ENCODE assay signal across 10 cellular contexts in genomic region chr11:12009617-12010321, GRCh38. TPM values are rescaled to one million over a fixed set of nuclear protein-coding genes. Genes with fewer than 3 reads are reported as not detected.
DNase-seq lines count a peak whose midpoint lies in the region; ATAC-seq and TF ChIP-seq lines count a peak whose summit lies in the region.
"Had no signal": no experiment of that assay in that cellular context is flagged by ENCODE, and none has a peak within 500 bp of the region (broad histone marks: within the 10 kb centered on the region; RNA-seq: fewer than 3 reads in every experiment).

No MANE protein-coding gene starts in this region.

- peaks cover 4% of the 10 kb centered on the region for H3K4me1 Mint-ChIP-seq in activated naive CD8-positive, alpha-beta T cell treated with anti-CD3 and anti-CD28 coated beads for 36 hours

- H3K36me3 Mint-ChIP-seq in activated naive CD8-positive, alpha-beta T cell treated with anti-CD3 and anti-CD28 coated beads for 36 hours: no peaks in the 10 kb centered on the region

- no peaks in the 10 kb centered on the region for H3K9me3 Mint-ChIP-seq in activated naive CD8-positive, alpha-beta T cell treated with anti-CD3 and anti-CD28 coated beads for 36 hours

- no peak for TF ChIP-seq POLR2A in thyroid gland (IDR thresholded peaks at IDR 0.05)

- peak overlapping the region; percentile 76 for H3K4me2 ChIP-seq in skeletal muscle satellite cell (ENCODE audit: low read length)

- H3K27me3 Mint-ChIP-seq in activated naive CD8-positive, alpha-beta T cell treated with anti-CD3 and anti-CD28 coated beads for 36 hours: peaks cover 70% of the 10 kb centered on the region

- ATAC-seq in GM21529 (IDR thresholded peaks at IDR 0.05; ENCODE audit: unreplicated experiment): no peak

- H3K4me3 ChIP-seq in left ventricle myocardium inferior: peak overlapping the region; percentile 82
- H3K4me3 ChIP-seq in skeletal muscle satellite cell (ENCODE audit: low read length): peak overlapping the region; percentile 63
- peak overlapping the region in 1 of 3 donors; percentile 38 for H3K4me3 ChIP-seq in thyroid gland (replicated peaks in 1 of 3)

- no peak overlapping the region for H3K9ac ChIP-seq in skeletal muscle satellite cell (ENCODE audit: low read depth, low read length)

- peak overlapping the region; percentile 67 for H3K4me3 Mint-ChIP-seq in activated naive CD8-positive, alpha-beta T cell treated with anti-CD3 and anti-CD28 coated beads for 36 hours

- peaks cover 48% of the 10 kb centered on the region for H3K4me1 ChIP-seq in left ventricle myocardium inferior
- H3K4me1 ChIP-seq in skeletal muscle satellite cell (ENCODE audit: control insufficient read depth, insufficient read depth, low read length): peaks cover 15% of the 10 kb centered on the region
- peaks cover 6 to 8% of the 10 kb centered on the region in 2 donors for H3K4me1 ChIP-seq in thyroid gland

- DNase-seq in DMS53 (lab: John Stamatoyannopoulos, UW) (peak; percentile 50), DMS53 treated with DMSO at 0.1 percent for 48 hours (lab: John Stamatoyannopoulos, UW; ENCODE audit: unreplicated experiment) (no peak), left ventricle myocardium inferior (no peak), thyroid gland (no peak), NCI-H82 (lab: John Stamatoyannopoulos, UW) (no peak)
- DNase-seq in activated naive CD8-positive, alpha-beta T cell treated with anti-CD3 and anti-CD28 coated beads for 36 hours: no peak
- DNase-seq: activated CD8-positive, alpha-beta memory T cell treated with anti-CD3 and anti-CD28 coated beads, Interleukin-2, amount 50 U/mL, for 4 hours had no signal

- H3K27me3 ChIP-seq in left ventricle myocardium inferior (ENCODE audit: low read depth) (peaks cover 18% of the 10 kb centered on the region), skeletal muscle satellite cell (ENCODE audit: control insufficient read depth, insufficient read depth, low read length) (peaks cover 8% of the 10 kb centered on the region), thyroid gland (no peaks in the 10 kb centered on the region)

- H3K27ac Mint-ChIP-seq in activated naive CD8-positive, alpha-beta T cell treated with anti-CD3 and anti-CD28 coated beads for 36 hours: no peak overlapping the region

- TF ChIP-seq CTCF in left ventricle myocardium inferior (IDR thresholded peaks at IDR 0.05; ENCODE audit: borderline replicate concordance) (no peak), thyroid gland (IDR thresholded peaks at IDR 0.05) (no peak)

- H3K9me3 ChIP-seq in left ventricle myocardium inferior (replicated peaks): no peaks in the 10 kb centered on the region
- no peaks in the 10 kb centered on the region for H3K9me3 ChIP-seq in skeletal muscle satellite cell (replicated peaks; ENCODE audit: low read length)
- H3K9me3 ChIP-seq in thyroid gland: no peaks in the 10 kb centered on the region

- H3K36me3 ChIP-seq in left ventricle myocardium inferior (no peaks in the 10 kb centered on the region), skeletal muscle satellite cell (ENCODE audit: insufficient read depth, low read length) (no peaks in the 10 kb centered on the region), thyroid gland (no peaks in the 10 kb centered on the region)

- intact Hi-C loops in left ventricle myocardium inferior (cut with micrococcal nuclease) (no loop called here), thyroid gland (cut with DNase I) (no loop called here)

- H3K27ac ChIP-seq in left ventricle myocardium inferior (replicated peaks) (peak overlapping the region; percentile 86), thyroid gland (no peak overlapping the region)
- H3K27ac ChIP-seq: 22Rv1 had no signal

- 67 to 91% methylated on average over 10 to 15 of the region's 15 CpGs for WGBS in thyroid gland, 2 donors

RNA-seq across cellular contexts. Expression of gene DKK3, which starts 1.3 kb away (rescaled TPM):
- total RNA-seq in activated naive CD8-positive, alpha-beta T cell treated with anti-CD3 and anti-CD28 coated beads for 36 hours: under 1 TPM in 1 of 2 experiments, not detected in 1; 0.46 TPM
- 769 TPM for total RNA-seq in left ventricle myocardium inferior
- total RNA-seq in skeletal muscle satellite cell (2012; rRNA removed): 11.8 and 17.0 TPM in 2 replicates
- 10 to 100 TPM; 15.1 to 72.0 (median 27.3) TPM for total RNA-seq in thyroid gland

Comparison
In these comparisons a context has a peak if more than half of its experiments do, and no peak if none do; other contexts are left out.
1. RNA of gene DKK3, which starts 1.3 kb away (total RNA-seq): 769 TPM in left ventricle myocardium inferior (single experiment) and 15.1 to 72.0 TPM in thyroid gland; 0.46 TPM in activated naive CD8-positive, alpha-beta T cell treated with anti-CD3 and anti-CD28 coated beads for 36 hours; every median in the first group is over 10 times any median in the second.